Comparison of ENCODE assay signal across 17 cellular contexts in genomic region chr1:29785137-29785527, GRCh38.
DNase-seq lines count a peak whose midpoint lies in the region; ATAC-seq, FAIRE-seq and TF ChIP-seq lines count a peak whose summit lies in the region.
"Had no signal": no experiment of that assay in that cellular context is flagged by ENCODE, and none has a peak within 500 bp of the region (broad histone marks: within the 10 kb centered on the region; RNA-seq: fewer than 3 reads in every experiment).

No MANE protein-coding gene starts in this region.

- H3K4me3 Mint-ChIP-seq in activated CD8-positive, alpha-beta memory T cell treated with anti-CD3 and anti-CD28 coated beads, Interleukin-2, amount 10 ng/mL, durations not matched to agents 7 days and 5 days = no peak overlapping the region
- H3K4me3 Mint-ChIP-seq in nephron progenitor cell = no peak overlapping the region
- H3K4me3 Mint-ChIP-seq: CD4-positive, alpha-beta memory T cell; H9 had no signal

- CTCF ChIA-PET in activated CD8-positive, alpha-beta memory T cell treated with anti-CD3 and anti-CD28 coated beads, Interleukin-2, amount 10 ng/mL, durations not matched to agents 7 days and 5 days (lab: Charles Lee) = no interaction called here

- peak; percentile 11 for DNase-seq in activated CD8-positive, alpha-beta memory T cell treated with anti-CD3 and anti-CD28 coated beads, Interleukin-2, amount 10 ng/mL, durations not matched to agents 7 days and 5 days
- no peak for DNase-seq in activated CD8-positive, alpha-beta memory T cell treated with anti-CD3 and anti-CD28 coated beads, Interleukin-2, amount 50 U/mL, for 48 hours
- DNase-seq in esophagus muscularis mucosa (ENCODE audit: extremely low spot score) (peak; percentile 66), nephron progenitor cell (no peak), RCC 7860 (ENCODE audit: low spot score) (no peak)
- DNase-seq in stimulated activated CD4-positive, alpha-beta T cell treated with anti-CD3 and anti-CD28 coated beads, Interleukin-4, amount 100 ng/mL, for 1 hour = no peak
- DNase-seq: BE2C; CD4-positive, alpha-beta memory T cell; DMS79; GOT3; H9 had no signal

- H3K36me3 Mint-ChIP-seq in activated CD8-positive, alpha-beta memory T cell treated with anti-CD3 and anti-CD28 coated beads, Interleukin-2, amount 10 ng/mL, durations not matched to agents 7 days and 5 days = no peaks in the 10 kb centered on the region
- no peaks in the 10 kb centered on the region for H3K36me3 Mint-ChIP-seq in nephron progenitor cell (ENCODE audit: low read depth)
- H3K36me3 Mint-ChIP-seq: CD4-positive, alpha-beta memory T cell had no signal

- no peaks in the 10 kb centered on the region for H3K4me1 ChIP-seq in esophagus muscularis mucosa
- H3K4me1 ChIP-seq: BE2C had no signal

- no peak for TF ChIP-seq POLR2A in esophagus muscularis mucosa (IDR thresholded peaks at IDR 0.05; ENCODE audit: low read depth)

- TF ChIP-seq EP300 in esophagus muscularis mucosa (IDR thresholded peaks at IDR 0.05) = no peak

- intact Hi-C loops in esophagus muscularis mucosa (cut with DNase I) = no loop called here

- no peak for ATAC-seq in activated CD8-positive, alpha-beta memory T cell treated with anti-CD3 and anti-CD28 coated beads, Interleukin-2, amount 10 ng/mL, durations not matched to agents 7 days and 5 days
- no peak for ATAC-seq in GM18517 (IDR thresholded peaks at IDR 0.05; ENCODE audit: unreplicated experiment)
- ATAC-seq: GM12878, HepG2 had no signal

- H3K9me3 ChIP-seq in esophagus muscularis mucosa = no peaks in the 10 kb centered on the region
- H3K9me3 ChIP-seq: BE2C had no signal

- peaks cover 0 to 46% (median 5%) of the 10 kb centered on the region in 4 donors for H3K27me3 ChIP-seq in esophagus muscularis mucosa
- H3K27me3 ChIP-seq: BE2C had no signal

- H3K27me3 Mint-ChIP-seq in activated CD8-positive, alpha-beta memory T cell treated with anti-CD3 and anti-CD28 coated beads, Interleukin-2, amount 10 ng/mL, durations not matched to agents 7 days and 5 days = peaks cover 13% of the 10 kb centered on the region
- H3K27me3 Mint-ChIP-seq in nephron progenitor cell (ENCODE audit: low read depth, poor library complexity) = peaks cover 30% of the 10 kb centered on the region

- no peaks in the 10 kb centered on the region for H3K4me1 Mint-ChIP-seq in activated CD8-positive, alpha-beta memory T cell treated with anti-CD3 and anti-CD28 coated beads, Interleukin-2, amount 10 ng/mL, durations not matched to agents 7 days and 5 days
- H3K4me1 Mint-ChIP-seq in nephron progenitor cell = no peaks in the 10 kb centered on the region
- H3K4me1 Mint-ChIP-seq: CD4-positive, alpha-beta memory T cell; H9 had no signal

- H3K9me3 Mint-ChIP-seq in activated CD8-positive, alpha-beta memory T cell treated with anti-CD3 and anti-CD28 coated beads, Interleukin-2, amount 10 ng/mL, durations not matched to agents 7 days and 5 days (ENCODE audit: low read depth) = no peaks in the 10 kb centered on the region
- no peaks in the 10 kb centered on the region for H3K9me3 Mint-ChIP-seq in nephron progenitor cell
- H3K9me3 Mint-ChIP-seq: CD4-positive, alpha-beta memory T cell; H9 had no signal

- TF ChIP-seq CTCF in esophagus muscularis mucosa (IDR thresholded peaks at IDR 0.05) = no peak
- no peak for TF ChIP-seq CTCF in nephron progenitor cell (IDR thresholded peaks at IDR 0.05)

- no peak overlapping the region for H3K27ac ChIP-seq in esophagus muscularis mucosa (replicated peaks in 1 of 4)
- H3K27ac ChIP-seq: C4-2B had no signal

- H3K27ac Mint-ChIP-seq in activated CD8-positive, alpha-beta memory T cell treated with anti-CD3 and anti-CD28 coated beads, Interleukin-2, amount 10 ng/mL, durations not matched to agents 7 days and 5 days = no peak overlapping the region
- H3K27ac Mint-ChIP-seq in nephron progenitor cell = peak overlapping the region; percentile 45
- H3K27ac Mint-ChIP-seq: CD4-positive, alpha-beta memory T cell; H9 had no signal

- no peaks in the 10 kb centered on the region for H3K36me3 ChIP-seq in esophagus muscularis mucosa
- H3K36me3 ChIP-seq: BE2C had no signal

- H3K4me3 ChIP-seq in esophagus muscularis mucosa = no peak overlapping the region
- H3K4me3 ChIP-seq: GM12878 had no signal

- FAIRE-seq in RCC 7860 (lab: Jason Lieb, UNC) = no peak
- FAIRE-seq: A204.1, GM12878, GM19239, HepG2 had no signal

- 62% methylated on average over 7 of the region's 7 CpGs for WGBS in esophagus muscularis mucosa

Comparison
In these comparisons a context has a peak if more than half of its experiments do, and no peak if none do; other contexts are left out.
1. DNase-seq: peak in activated CD8-positive, alpha-beta memory T cell treated with anti-CD3 and anti-CD28 coated beads, Interleukin-2, amount 10 ng/mL, durations not matched to agents 7 days and 5 days (single experiment) and esophagus muscularis mucosa (single experiment); none in activated CD8-positive, alpha-beta memory T cell treated with anti-CD3 and anti-CD28 coated beads, Interleukin-2, amount 50 U/mL, for 48 hours (single experiment), nephron progenitor cell (single experiment), RCC 7860 (single experiment) and stimulated activated CD4-positive, alpha-beta T cell treated with anti-CD3 and anti-CD28 coated beads, Interleukin-4, amount 100 ng/mL, for 1 hour (single experiment).